ENCODE assay signal across 8 cellular contexts in genomic region chr12:120194534-120195395, GRCh38. TPM values are rescaled to one million over a fixed set of nuclear protein-coding genes. Genes with fewer than 3 reads are reported as not detected.
A peak's percentile ranks its signal among the peaks of the same experiment; 100 is the strongest.
DNase-seq lines count a peak whose midpoint lies in the region; ATAC-seq and TF ChIP-seq lines count a peak whose summit lies in the region.

A gene with protein sequence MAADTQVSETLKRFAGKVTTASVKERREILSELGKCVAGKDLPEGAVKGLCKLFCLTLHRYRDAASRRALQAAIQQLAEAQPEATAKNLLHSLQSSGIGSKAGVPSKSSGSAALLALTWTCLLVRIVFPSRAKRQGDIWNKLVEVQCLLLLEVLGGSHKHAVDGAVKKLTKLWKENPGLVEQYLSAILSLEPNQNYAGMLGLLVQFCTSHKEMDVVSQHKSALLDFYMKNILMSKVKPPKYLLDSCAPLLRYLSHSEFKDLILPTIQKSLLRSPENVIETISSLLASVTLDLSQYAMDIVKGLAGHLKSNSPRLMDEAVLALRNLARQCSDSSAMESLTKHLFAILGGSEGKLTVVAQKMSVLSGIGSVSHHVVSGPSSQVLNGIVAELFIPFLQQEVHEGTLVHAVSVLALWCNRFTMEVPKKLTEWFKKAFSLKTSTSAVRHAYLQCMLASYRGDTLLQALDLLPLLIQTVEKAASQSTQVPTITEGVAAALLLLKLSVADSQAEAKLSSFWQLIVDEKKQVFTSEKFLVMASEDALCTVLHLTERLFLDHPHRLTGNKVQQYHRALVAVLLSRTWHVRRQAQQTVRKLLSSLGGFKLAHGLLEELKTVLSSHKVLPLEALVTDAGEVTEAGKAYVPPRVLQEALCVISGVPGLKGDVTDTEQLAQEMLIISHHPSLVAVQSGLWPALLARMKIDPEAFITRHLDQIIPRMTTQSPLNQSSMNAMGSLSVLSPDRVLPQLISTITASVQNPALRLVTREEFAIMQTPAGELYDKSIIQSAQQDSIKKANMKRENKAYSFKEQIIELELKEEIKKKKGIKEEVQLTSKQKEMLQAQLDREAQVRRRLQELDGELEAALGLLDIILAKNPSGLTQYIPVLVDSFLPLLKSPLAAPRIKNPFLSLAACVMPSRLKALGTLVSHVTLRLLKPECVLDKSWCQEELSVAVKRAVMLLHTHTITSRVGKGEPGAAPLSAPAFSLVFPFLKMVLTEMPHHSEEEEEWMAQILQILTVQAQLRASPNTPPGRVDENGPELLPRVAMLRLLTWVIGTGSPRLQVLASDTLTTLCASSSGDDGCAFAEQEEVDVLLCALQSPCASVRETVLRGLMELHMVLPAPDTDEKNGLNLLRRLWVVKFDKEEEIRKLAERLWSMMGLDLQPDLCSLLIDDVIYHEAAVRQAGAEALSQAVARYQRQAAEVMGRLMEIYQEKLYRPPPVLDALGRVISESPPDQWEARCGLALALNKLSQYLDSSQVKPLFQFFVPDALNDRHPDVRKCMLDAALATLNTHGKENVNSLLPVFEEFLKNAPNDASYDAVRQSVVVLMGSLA (N-terminal part only) (minus strand): TSS chr12:120194715. CDS start chr12:120194697, 18 bp downstream.

- peaks cover 39% of the 10 kb centered on the region for H3K4me1 Mint-ChIP-seq in activated T-helper 2 cell treated with anti-CD3 and anti-CD28 coated beads, Interferon-gamma antibody, Interleukin-2, Interleukin-4, amounts not matched to agents 10 μg/mL and 5 μg/mL and 100 μg/mL, durations not matched to agents 14 hours and 24 hours and 36 hours (ENCODE audit: low read depth)
- peaks cover 25% of the 10 kb centered on the region for H3K4me1 Mint-ChIP-seq in nephron

- no peaks in the 10 kb centered on the region for H3K27me3 Mint-ChIP-seq in activated T-helper 2 cell treated with anti-CD3 and anti-CD28 coated beads, Interferon-gamma antibody, Interleukin-2, Interleukin-4, amounts not matched to agents 10 μg/mL and 5 μg/mL and 100 μg/mL, durations not matched to agents 14 hours and 24 hours and 36 hours (ENCODE audit: low read depth)
- no peaks in the 10 kb centered on the region for H3K27me3 Mint-ChIP-seq in nephron (ENCODE audit: low read depth)

- H3K4me3 Mint-ChIP-seq in activated T-helper 2 cell treated with anti-CD3 and anti-CD28 coated beads, Interferon-gamma antibody, Interleukin-2, Interleukin-4, amounts not matched to agents 10 μg/mL and 5 μg/mL and 100 μg/mL, durations not matched to agents 14 hours and 24 hours and 36 hours (ENCODE audit: low read depth): peak within 1 kb of the TSS; percentile 92
- H3K4me3 Mint-ChIP-seq in nephron: peak within 1 kb of the TSS; percentile 87 to 93 (median 92)

- H3K36me3 Mint-ChIP-seq in activated T-helper 2 cell treated with anti-CD3 and anti-CD28 coated beads, Interferon-gamma antibody, Interleukin-2, Interleukin-4, amounts not matched to agents 10 μg/mL and 5 μg/mL and 100 μg/mL, durations not matched to agents 14 hours and 24 hours and 36 hours (ENCODE audit: low read depth): peaks cover 70% of the 10 kb centered on the region
- H3K36me3 Mint-ChIP-seq in nephron (ENCODE audit: low read depth): peaks cover 43% of the 10 kb centered on the region

- ATAC-seq in GM21390 (IDR thresholded peaks at IDR 0.05; ENCODE audit: unreplicated experiment): peak; percentile 81
- peak; percentile 82 for ATAC-seq in stimulated activated naive CD8-positive, alpha-beta T cell treated with anti-CD3 and anti-CD28 coated beads, Interleukin-15, Interleukin-2, amounts not matched to agents 100 U/mL and 50 U/mL, for 24 hours

- TF ChIP-seq CTCF in fibroblast of pulmonary artery (IDR thresholded peaks at IDR 0.05; ENCODE audit: low read length, missing control alignments): no peak
- no peak for TF ChIP-seq CTCF in nephron (IDR thresholded peaks at IDR 0.05; ENCODE audit: unreplicated experiment in 3 of 3)

- H3K27ac Mint-ChIP-seq in activated T-helper 2 cell treated with anti-CD3 and anti-CD28 coated beads, Interferon-gamma antibody, Interleukin-2, Interleukin-4, amounts not matched to agents 10 μg/mL and 5 μg/mL and 100 μg/mL, durations not matched to agents 14 hours and 24 hours and 36 hours: peak within 1 kb of the TSS; percentile 98
- H3K27ac Mint-ChIP-seq in nephron: peak within 1 kb of the TSS; percentile 97 to 98 (median 97)

- H3K4me3 ChIP-seq in fibroblast of pulmonary artery (replicated peaks; ENCODE audit: low read depth, low read length): peak within 1 kb of the TSS; percentile 84

- intact Hi-C loops in activated T-helper 2 cell treated with anti-CD3 and anti-CD28 coated beads, Interferon-gamma antibody, Interleukin-2, Interleukin-4, amounts not matched to agents 10 μg/mL and 5 μg/mL and 100 μg/mL, durations not matched to agents 14 hours and 24 hours and 36 hours (cut with micrococcal nuclease): loop anchor here (1.0 to 10.0 kb wide), 5 partner anchors 70 to 210 kb away; partner anchors contain the start of genes BICDL1, PXN and RAB35

- DNase-seq in DMS 273 (lab: John Stamatoyannopoulos, UW; ENCODE audit: unreplicated experiment): peak; percentile 89
- DNase-seq in HuH-7.5 (ENCODE audit: low spot score): peak; percentile 69
- peak; percentile 77 for DNase-seq in RPMI7951 (ENCODE audit: low read depth)
- peak; percentile 84 for DNase-seq in activated T-helper 2 cell treated with anti-CD3 and anti-CD28 coated beads, Interferon-gamma antibody, Interleukin-2, Interleukin-4, amounts not matched to agents 10 μg/mL and 5 μg/mL and 100 μg/mL, durations not matched to agents 14 hours and 24 hours and 36 hours (ENCODE audit: low spot score)
- DNase-seq in fibroblast of pulmonary artery (ENCODE audit: low read depth): peak; percentile 74
- peak; percentile 91 for DNase-seq in stimulated activated naive CD8-positive, alpha-beta T cell treated with anti-CD3 and anti-CD28 coated beads, Interleukin-15, Interleukin-2, amounts not matched to agents 100 U/mL and 50 U/mL, for 24 hours

- no peaks in the 10 kb centered on the region for H3K9me3 Mint-ChIP-seq in activated T-helper 2 cell treated with anti-CD3 and anti-CD28 coated beads, Interferon-gamma antibody, Interleukin-2, Interleukin-4, amounts not matched to agents 10 μg/mL and 5 μg/mL and 100 μg/mL, durations not matched to agents 14 hours and 24 hours and 36 hours
- no peaks in the 10 kb centered on the region for H3K9me3 Mint-ChIP-seq in nephron

RNA-seq across cellular contexts. Expression of the gene that starts here (rescaled TPM):
- 27.0 and 39.4 TPM in 2 replicates for total RNA-seq in RPMI7951 (2014; rRNA removed; shearing (Covaris generic))
- 165 and 176 TPM in 2 replicates for total RNA-seq in activated T-helper 2 cell treated with anti-CD3 and anti-CD28 coated beads, Interferon-gamma antibody, Interleukin-2, Interleukin-4, amounts not matched to agents 10 μg/mL and 5 μg/mL and 100 μg/mL, durations not matched to agents 14 hours and 24 hours and 36 hours

Comparison
In these comparisons a context has a peak if more than half of its experiments do, and no peak if none do; other contexts are left out.
1. Peak in every context shown above with its lines: DNase-seq, ATAC-seq and H3K4me3 ChIP-seq.